Comparison of ENCODE assay signal across 22 cellular contexts in genomic region chr6:116676021-116676420, GRCh38.
DNase-seq lines count a peak whose midpoint lies in the region; ATAC-seq and TF ChIP-seq lines count a peak whose summit lies in the region.
"Had no signal": no experiment of that assay in that cellular context is flagged by ENCODE, and none has a peak within 500 bp of the region (broad histone marks: within the 10 kb centered on the region; RNA-seq: fewer than 3 reads in every experiment).

No MANE protein-coding gene starts in this region.

- ATAC-seq in GM21723 (IDR thresholded peaks at IDR 0.05; ENCODE audit: unreplicated experiment): no peak
- ATAC-seq: GM12878 had no signal

- H3K79me2 ChIP-seq in parathyroid adenoma: no peaks in the 10 kb centered on the region

- H3K4me1 ChIP-seq in parathyroid adenoma: no peaks in the 10 kb centered on the region
- H3K4me1 ChIP-seq: BE2C had no signal

- peak overlapping the region; percentile 19 for H2AFZ ChIP-seq in parathyroid adenoma

- no peak for TF ChIP-seq CTCF in parathyroid adenoma (IDR thresholded peaks at IDR 0.05)
- TF ChIP-seq CTCF in GM13977 (IDR thresholded peaks at IDR 0.05; ENCODE audit: extremely low read depth, insufficient read depth, missing control alignments): no peak

- H3K9me3 ChIP-seq in parathyroid adenoma (ENCODE audit: control insufficient read depth, low read length): no peaks in the 10 kb centered on the region
- H3K9me3 ChIP-seq: BE2C, BLaER1 had no signal

- in situ Hi-C loops in GM13977 (cut with MboI; ENCODE audit: low pct_unique_long_range_greater_than_20kb, low sequenced_read_pairs, unreplicated experiment): no loop called here

- no peak overlapping the region for H3K4me2 ChIP-seq in parathyroid adenoma (ENCODE audit: low read length)
- H3K4me2 ChIP-seq: BLaER1 had no signal

- no peak overlapping the region for H3K4me3 ChIP-seq in parathyroid adenoma (ENCODE audit: low read depth, low read length)
- H3K4me3 ChIP-seq: BLaER1, GM12878 had no signal

- no peak overlapping the region for H3K9ac ChIP-seq in parathyroid adenoma
- H3K9ac ChIP-seq: BLaER1 had no signal

- no peak overlapping the region for H3K27ac ChIP-seq in parathyroid adenoma
- H3K27ac ChIP-seq: BLaER1 had no signal

- DNase-seq in astrocyte of the hippocampus (ENCODE audit: low read depth, low spot score) (peak; percentile 26), NCI-H1105 (lab: John Stamatoyannopoulos, UW) (no peak), GM13977 (ENCODE audit: low spot score) (no peak)
- DNase-seq: 8988T; ACHN; BE2C; C1 segment of cervical spinal cord; CD4-positive, alpha-beta memory T cell; CD4-positive, CD25-positive, alpha-beta regulatory T cell; CD8-positive, alpha-beta memory T cell; COR-L47; DMS 273 treated with DMSO at 0.1 percent for 48 hours; DMS153; DMS53; DMS79; DND-41; EL; GDM1 had no signal

- no peaks in the 10 kb centered on the region for H3K27me3 ChIP-seq in parathyroid adenoma (ENCODE audit: control insufficient read depth, insufficient read depth, low read length)
- H3K27me3 ChIP-seq: BE2C, BLaER1 had no signal

- H3K36me3 ChIP-seq in parathyroid adenoma (ENCODE audit: control insufficient read depth, insufficient read depth, low read length): no peaks in the 10 kb centered on the region
- H3K36me3 ChIP-seq: BE2C, BLaER1 had no signal
